Comparison of ENCODE assay signal across 8 cellular contexts in genomic region chr22:39242809-39243442, GRCh38. TPM values are rescaled to one million over a fixed set of nuclear protein-coding genes. Genes with fewer than 3 reads are reported as not detected.
DNase-seq lines count a peak whose midpoint lies in the region; ATAC-seq and TF ChIP-seq lines count a peak whose summit lies in the region.

No MANE protein-coding gene starts in this region.

- peak overlapping the region; percentile 82 for H3K4me3 ChIP-seq in left ventricle myocardium inferior
- peak overlapping the region; percentile 88 for H3K4me3 ChIP-seq in right cardiac atrium (ENCODE audit: low read length)
- H3K4me3 ChIP-seq in skeletal muscle tissue (ENCODE audit: low read length in 3 of 3): peak overlapping the region; percentile 73 to 83 (median 79)

- H3K27me3 ChIP-seq in left ventricle myocardium inferior (ENCODE audit: low read depth) (peaks cover 13% of the 10 kb centered on the region), right cardiac atrium (ENCODE audit: control insufficient read depth, insufficient read depth) (no peaks in the 10 kb centered on the region), skeletal muscle tissue (ENCODE audit: control insufficient read depth in 3 of 3, insufficient read depth in 3 of 3, low read length in 3 of 3) (no peaks in the 10 kb centered on the region)

- no peaks in the 10 kb centered on the region for H3K9me3 Mint-ChIP-seq in activated T-helper 2 cell treated with anti-CD3 and anti-CD28 coated beads, Interferon-gamma antibody, Interleukin-2, Interleukin-4, amounts not matched to agents 10 μg/mL and 5 μg/mL and 100 μg/mL, durations not matched to agents 14 hours and 24 hours and 36 hours

- DNase-seq in left ventricle myocardium inferior (no peak), Right ventricle myocardium superior (no peak), right cardiac atrium (no peak), NCI-H524 (lab: John Stamatoyannopoulos, UW) (no peak), NCI-H774 (lab: John Stamatoyannopoulos, UW) (no peak)
- no peak for DNase-seq in activated T-helper 2 cell treated with anti-CD3 and anti-CD28 coated beads, Interferon-gamma antibody, Interleukin-2, Interleukin-4, amounts not matched to agents 10 μg/mL and 5 μg/mL and 100 μg/mL, durations not matched to agents 14 hours and 24 hours and 36 hours (ENCODE audit: low spot score)

- H3K27ac ChIP-seq in left ventricle myocardium inferior (replicated peaks) (peak overlapping the region; percentile 97), right cardiac atrium (ENCODE audit: low read length) (peak overlapping the region; percentile 79), skeletal muscle tissue (ENCODE audit: low read depth, low read length) (peak overlapping the region; percentile 71)

- H3K36me3 ChIP-seq in left ventricle myocardium inferior: no peaks in the 10 kb centered on the region
- H3K36me3 ChIP-seq in skeletal muscle tissue (ENCODE audit: control insufficient read depth in 3 of 3, insufficient read depth in 3 of 3, low read length in 3 of 3): peaks cover 0 to 2% (median 0%) of the 10 kb centered on the region in 3 donors

- peak overlapping the region; percentile 81 to 93 (median 88) for H3K9ac ChIP-seq in skeletal muscle tissue (ENCODE audit: low read depth in 1 of 3, low read length in 3 of 3)

- ATAC-seq in Right ventricle myocardium superior (ENCODE audit: poor library complexity) (no peak), right cardiac atrium (peak in 1 of 2 donors; percentile 1), HG03460 (IDR thresholded peaks at IDR 0.05; ENCODE audit: unreplicated experiment) (no peak)

- 1% methylated on average over 52 of the region's 52 CpGs for WGBS in right cardiac atrium

- H3K4me3 Mint-ChIP-seq in activated T-helper 2 cell treated with anti-CD3 and anti-CD28 coated beads, Interferon-gamma antibody, Interleukin-2, Interleukin-4, amounts not matched to agents 10 μg/mL and 5 μg/mL and 100 μg/mL, durations not matched to agents 14 hours and 24 hours and 36 hours (ENCODE audit: low read depth): peak overlapping the region; percentile 69

- H3K36me3 Mint-ChIP-seq in activated T-helper 2 cell treated with anti-CD3 and anti-CD28 coated beads, Interferon-gamma antibody, Interleukin-2, Interleukin-4, amounts not matched to agents 10 μg/mL and 5 μg/mL and 100 μg/mL, durations not matched to agents 14 hours and 24 hours and 36 hours (ENCODE audit: low read depth): peaks cover 6% of the 10 kb centered on the region

- peak overlapping the region; percentile 17 for H3K27ac Mint-ChIP-seq in activated T-helper 2 cell treated with anti-CD3 and anti-CD28 coated beads, Interferon-gamma antibody, Interleukin-2, Interleukin-4, amounts not matched to agents 10 μg/mL and 5 μg/mL and 100 μg/mL, durations not matched to agents 14 hours and 24 hours and 36 hours

- H3K9me3 ChIP-seq in left ventricle myocardium inferior (replicated peaks): no peaks in the 10 kb centered on the region
- no peaks in the 10 kb centered on the region for H3K9me3 ChIP-seq in right cardiac atrium (ENCODE audit: control insufficient read depth, low read length)
- H3K9me3 ChIP-seq in skeletal muscle tissue (ENCODE audit: control insufficient read depth in 3 of 3, low read length in 3 of 3): no peaks in the 10 kb centered on the region

- peaks cover 67% of the 10 kb centered on the region for H3K27me3 Mint-ChIP-seq in activated T-helper 2 cell treated with anti-CD3 and anti-CD28 coated beads, Interferon-gamma antibody, Interleukin-2, Interleukin-4, amounts not matched to agents 10 μg/mL and 5 μg/mL and 100 μg/mL, durations not matched to agents 14 hours and 24 hours and 36 hours (ENCODE audit: low read depth)

- no peak for TF ChIP-seq CTCF in left ventricle myocardium inferior (IDR thresholded peaks at IDR 0.05; ENCODE audit: borderline replicate concordance)

- H3K4me1 ChIP-seq in left ventricle myocardium inferior (peaks cover 92% of the 10 kb centered on the region), right cardiac atrium (ENCODE audit: control insufficient read depth, insufficient read depth, low read length) (peaks cover 6% of the 10 kb centered on the region), skeletal muscle tissue (ENCODE audit: control insufficient read depth in 3 of 3, insufficient read depth in 3 of 3, low read length in 3 of 3) (peaks cover 57 to 79% (median 71%) of the 10 kb centered on the region in 3 donors)

- H3K4me1 Mint-ChIP-seq in activated T-helper 2 cell treated with anti-CD3 and anti-CD28 coated beads, Interferon-gamma antibody, Interleukin-2, Interleukin-4, amounts not matched to agents 10 μg/mL and 5 μg/mL and 100 μg/mL, durations not matched to agents 14 hours and 24 hours and 36 hours (ENCODE audit: low read depth): peaks cover 25% of the 10 kb centered on the region

- intact Hi-C loops in left ventricle myocardium inferior (cut with micrococcal nuclease): no loop called here
- intact Hi-C loops in Right ventricle myocardium superior (cut with DNase I): no loop called here
- intact Hi-C loops in activated T-helper 2 cell treated with anti-CD3 and anti-CD28 coated beads, Interferon-gamma antibody, Interleukin-2, Interleukin-4, amounts not matched to agents 10 μg/mL and 5 μg/mL and 100 μg/mL, durations not matched to agents 14 hours and 24 hours and 36 hours (cut with micrococcal nuclease): no loop called here
- intact Hi-C loops in right cardiac atrium (cut with DNase I): loop anchor here in 3 of 4 donors (5.0 to 10.0 kb wide), 3 partner anchors 68 to 72 kb away; partner anchors contain the start of gene RPL3 (in 1 of the 3)

RNA-seq across cellular contexts. Expression of gene PDGFB, which starts 1.9 kb away (rescaled TPM):
- 17.2 TPM for total RNA-seq in left ventricle myocardium inferior
- total RNA-seq in Right ventricle myocardium superior: 16.2 TPM
- 3.3 and 4.2 TPM in 2 replicates for total RNA-seq in activated T-helper 2 cell treated with anti-CD3 and anti-CD28 coated beads, Interferon-gamma antibody, Interleukin-2, Interleukin-4, amounts not matched to agents 10 μg/mL and 5 μg/mL and 100 μg/mL, durations not matched to agents 14 hours and 24 hours and 36 hours
- total RNA-seq in right cardiac atrium: 10 to 100 TPM in 3 of 4 donors, 1 to 10 TPM in 1; 9.3 to 82.1 (median 20.6) TPM
- 15.4 TPM for polyA plus RNA-seq in right cardiac atrium
- total RNA-seq in skeletal muscle tissue: 8.9 TPM

Comparison
In these comparisons a context has a peak if more than half of its experiments do, and no peak if none do; other contexts are left out.
1. intact Hi-C loops: an anchor here in right cardiac atrium (5.0 to 10.0 kb wide); none called in left ventricle myocardium inferior, Right ventricle myocardium superior and activated T-helper 2 cell treated with anti-CD3 and anti-CD28 coated beads, Interferon-gamma antibody, Interleukin-2, Interleukin-4, amounts not matched to agents 10 μg/mL and 5 μg/mL and 100 μg/mL, durations not matched to agents 14 hours and 24 hours and 36 hours.